ENCODE assay signal across 30 cellular contexts in the genomic region with DNA sequence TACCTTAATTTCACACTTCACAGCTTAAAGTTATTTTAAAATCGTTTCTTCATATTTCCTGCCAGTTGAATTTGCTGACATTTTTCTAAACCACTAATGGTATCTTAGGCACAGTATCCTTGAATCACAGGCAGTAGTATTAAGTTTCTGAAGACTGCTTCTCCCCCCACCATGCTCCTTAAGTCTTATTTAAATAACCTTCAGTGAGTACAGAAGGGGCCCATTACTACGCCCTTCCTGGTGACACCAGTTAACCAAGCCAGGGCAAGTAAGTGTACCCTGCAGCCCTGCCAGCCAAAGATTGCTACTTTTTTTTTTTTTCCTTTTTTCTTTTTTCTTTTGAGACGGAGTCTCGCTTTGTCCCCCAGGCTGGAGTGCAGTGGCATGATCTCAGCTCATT.
"Had no signal": no experiment of that assay in that cellular context is flagged by ENCODE, and none has a peak within 500 bp of the region (broad histone marks: within the 10 kb centered on the region; RNA-seq: fewer than 3 reads in every experiment).

No MANE protein-coding gene starts in this region.

- H3K27ac Mint-ChIP-seq: nephron progenitor cell; stimulated activated naive CD8-positive, alpha-beta T cell treated with anti-CD3 and anti-CD28 coated beads, Interleukin-15, amount 100 ng/mL, for 72 hours had no signal

- H3K4me3 ChIP-seq: coronary artery, esophagus muscularis mucosa, gastroesophageal sphincter, heart left ventricle, hepatocyte, lower lobe of right lung, pancreas, prostate gland, right atrium auricular region, smooth muscle cell, thyroid gland, vagina had no signal

- H3K4me1 Mint-ChIP-seq: nephron progenitor cell; stimulated activated naive CD8-positive, alpha-beta T cell treated with anti-CD3 and anti-CD28 coated beads, Interleukin-15, amount 100 ng/mL, for 72 hours had no signal

- ATAC-seq: foreskin keratinocyte; gastroesophageal sphincter; heart left ventricle; left colon; left ventricle myocardium superior; lower lobe of right lung; naive thymus-derived CD8-positive, alpha-beta T cell; pancreas; sciatic nerve; stimulated activated naive CD8-positive, alpha-beta T cell treated with anti-CD3 and anti-CD28 coated beads, Interleukin-15, amount 100 ng/mL, for 72 hours had no signal

- H3K9me3 ChIP-seq: esophagus muscularis mucosa, gastroesophageal sphincter, heart left ventricle, lower lobe of right lung, pancreas, prostate gland, right atrium auricular region, thyroid gland, vagina had no signal

- H3K27ac ChIP-seq: coronary artery, esophagus muscularis mucosa, foreskin keratinocyte, gastroesophageal sphincter, heart left ventricle, hepatocyte, lower lobe of right lung, pancreas, prostate gland, right atrium auricular region, thyroid gland, vagina had no signal

- H3K4me1 ChIP-seq: foreskin keratinocyte, pancreas, prostate gland, right atrium auricular region, vagina had no signal

- H3K36me3 ChIP-seq: prostate gland had no signal

- DNase-seq: dermis blood vessel endothelial cell; effector memory CD4-positive, alpha-beta T cell; foreskin keratinocyte; heart left ventricle; islet precursor cell; kidney glomerular epithelial cell; left colon; left ventricle myocardium superior; lower lobe of right lung; naive thymus-derived CD8-positive, alpha-beta T cell; nephron progenitor cell; occipital lobe; stimulated activated CD4-positive, alpha-beta T cell treated with anti-CD3 and anti-CD28 coated beads, Interleukin-12 subunit alpha, Interleukin-12 subunit beta, amount 100 ng/mL, for 4 hours; stimulated activated CD4-positive, alpha-beta T cell treated with anti-CD3 and anti-CD28 coated beads, Interleukin-1b, Interleukin-23, amount 100 ng/mL, for 48 hours; stimulated activated CD4-positive, alpha-beta T cell treated with anti-CD3 and anti-CD28 coated beads, Interleukin-4, amount 100 ng/mL, for 1 hour; stimulated activated CD8-positive, alpha-beta memory T cell treated with anti-CD3 and anti-CD28 coated beads, Interleukin-4, amount 100 ng/mL, for 48 hours; stimulated activated naive CD4-positive, alpha-beta T cell; stimulated activated naive CD8-positive, alpha-beta T cell treated with anti-CD3 and anti-CD28 coated beads, Interleukin-15, amount 100 ng/mL, for 72 hours; thyroid gland; trophoblast cell had no signal

- H3K27me3 ChIP-seq: esophagus muscularis mucosa, foreskin keratinocyte, gastroesophageal sphincter, heart left ventricle, hepatocyte, pancreas, right atrium auricular region, thyroid gland, vagina had no signal

- H3K4me3 Mint-ChIP-seq: naive thymus-derived CD8-positive, alpha-beta T cell; nephron progenitor cell; stimulated activated naive CD8-positive, alpha-beta T cell treated with anti-CD3 and anti-CD28 coated beads, Interleukin-15, amount 100 ng/mL, for 72 hours had no signal

- H3K9me3 Mint-ChIP-seq: naive thymus-derived CD8-positive, alpha-beta T cell; nephron progenitor cell; stimulated activated naive CD8-positive, alpha-beta T cell treated with anti-CD3 and anti-CD28 coated beads, Interleukin-15, amount 100 ng/mL, for 72 hours had no signal

- H3K27me3 Mint-ChIP-seq: naive thymus-derived CD8-positive, alpha-beta T cell; stimulated activated naive CD8-positive, alpha-beta T cell treated with anti-CD3 and anti-CD28 coated beads, Interleukin-15, amount 100 ng/mL, for 72 hours had no signal
